ENCODE assay signal across 20 cellular contexts in the genomic region with DNA sequence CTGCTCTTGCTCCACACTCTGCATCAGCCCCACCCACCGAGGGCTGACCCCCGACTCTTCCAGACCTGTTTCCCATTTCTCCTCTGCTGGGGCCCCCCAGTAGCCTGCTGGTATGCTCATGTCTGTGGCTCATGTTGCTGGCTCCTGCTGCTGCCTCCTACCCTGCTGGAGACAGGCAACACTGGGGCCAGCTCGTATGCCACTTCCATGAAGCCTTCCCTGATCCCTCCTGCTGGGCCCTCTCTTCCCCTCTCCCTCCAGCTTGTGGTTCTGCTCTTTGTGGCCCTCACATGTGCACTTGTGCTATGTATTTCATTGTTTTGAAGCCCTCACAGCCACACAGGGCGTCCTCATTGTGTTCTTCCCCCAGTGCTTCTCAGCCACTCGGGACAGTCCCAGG. TPM values are rescaled to one million over a fixed set of nuclear protein-coding genes. Genes with fewer than 3 reads are reported as not detected.
A peak's percentile ranks its signal among the peaks of the same experiment; 100 is the strongest.
DNase-seq lines count a peak whose midpoint lies in the region; ATAC-seq and TF ChIP-seq lines count a peak whose summit lies in the region.
"Had no signal": no experiment of that assay in that cellular context is flagged by ENCODE, and none has a peak within 500 bp of the region (broad histone marks: within the 10 kb centered on the region; RNA-seq: fewer than 3 reads in every experiment).

No MANE protein-coding gene starts in this region.

- DNase-seq in islet precursor cell (peak; percentile 52), neuronal stem cell (ENCODE audit: low spot score) (no peak), LoVo (ENCODE audit: low spot score) (no peak), COR-L47 (lab: John Stamatoyannopoulos, UW) (no peak), GF-D8 (lab: John Stamatoyannopoulos, UW) (no peak)
- DNase-seq in activated CD8-positive, alpha-beta T cell treated with anti-CD3 and anti-CD28 coated beads for 36 hours: no peak
- DNase-seq: EL, HFFc6, NCI-H1092, NCI-H1436 treated with DMSO at 0.1 percent for 48 hours, NCI-H2029, NCI-H345, NCI-H524 treated with DMSO at 0.1 percent for 48 hours, NCI-H82, Peyer's patch had no signal

- no peak overlapping the region for H2AFZ ChIP-seq in neuronal stem cell (ENCODE audit: low read length)

- no peaks in the 10 kb centered on the region for H3K27me3 ChIP-seq in neuronal stem cell (ENCODE audit: control insufficient read depth in 3 of 3, insufficient read depth in 3 of 3, low read depth in 1 of 3, low read length in 3 of 3)
- H3K27me3 ChIP-seq: Peyer's patch had no signal

- H3K4me3 ChIP-seq in HEK293 (ENCODE audit: low read depth, low read length) (no peak overlapping the region), neuronal stem cell (ENCODE audit: low read length in 2 of 2) (no peak overlapping the region)
- H3K4me3 ChIP-seq: K562, Peyer's patch had no signal

- intact Hi-C loops in activated CD8-positive, alpha-beta T cell treated with anti-CD3 and anti-CD28 coated beads for 36 hours (cut with micrococcal nuclease): no loop called here

- CTCF ChIA-PET in HEK293 (lab: Yijun Ruan, JAX): interaction anchor here (0.6 to 2.8 kb wide), 2 partner anchors 32 to 860 kb away, joined by 4 to 8 read pairs; no protein-coding TSS in a partner anchor
- CTCF ChIA-PET in activated CD8-positive, alpha-beta T cell treated with anti-CD3 and anti-CD28 coated beads for 36 hours (lab: Charles Lee): interaction anchor here (1.0 to 1.3 kb wide), 2 partner anchors 16 to 33 kb away, joined by 3 read pairs; no protein-coding TSS in a partner anchor

- H3K4me3 Mint-ChIP-seq in activated CD8-positive, alpha-beta T cell treated with anti-CD3 and anti-CD28 coated beads for 36 hours: no peak overlapping the region
- H3K4me3 Mint-ChIP-seq: B cell, CD14-positive monocyte, HFFc6 had no signal

- H3K27ac ChIP-seq in HEK293 (ENCODE audit: extremely low read depth, low read depth, low read length): no peak overlapping the region
- peak overlapping the region; percentile 34 for H3K27ac ChIP-seq in cingulate gyrus (ENCODE audit: low read depth, low read length)
- H3K27ac ChIP-seq in neuronal stem cell (replicated peaks; ENCODE audit: low read length): no peak overlapping the region
- H3K27ac ChIP-seq: Peyer's patch had no signal

- no peak for TF ChIP-seq CTCF in HEK293 (tag by site-specific recombination; IDR thresholded peaks at IDR 0.05)
- TF ChIP-seq CTCF in activated CD8-positive, alpha-beta T cell treated with anti-CD3 and anti-CD28 coated beads for 36 hours (IDR thresholded peaks at IDR 0.05): no peak

- H3K4me1 Mint-ChIP-seq in activated CD8-positive, alpha-beta T cell treated with anti-CD3 and anti-CD28 coated beads for 36 hours (ENCODE audit: low read depth): peaks cover 10% of the 10 kb centered on the region

- no peak overlapping the region for H4K91ac ChIP-seq in neuronal stem cell (ENCODE audit: low read depth, low read length, poor library complexity)

- H2BK15ac ChIP-seq in neuronal stem cell (ENCODE audit: low read length): peak overlapping the region; percentile 40

- H3K4me1 ChIP-seq in HEK293 (ENCODE audit: control insufficient read depth, insufficient read depth, low read length) (0 out of 2 replicates have a peak, but pooled peaks cover 3% of the 10 kb centered on the region), neuronal stem cell (ENCODE audit: control insufficient read depth in 2 of 2, insufficient read depth in 1 of 2, low read depth in 1 of 2, low read length in 2 of 2) (peaks cover 12 to 25% of the 10 kb centered on the region in 2 donors)
- H3K4me1 ChIP-seq: Peyer's patch had no signal

- no peak overlapping the region for H3K9ac ChIP-seq in neuronal stem cell (ENCODE audit: low read depth, low read length, poor library complexity)

- WGBS in neuronal stem cell (ENCODE audit: extremely low coverage in 2 of 2, insufficient read length in 2 of 2, insufficient replicate concordance in 1 of 2), 2 donors: no CpG with 5 or more reads among the region's 5 CpGs

- no peaks in the 10 kb centered on the region for H3K9me3 Mint-ChIP-seq in activated CD8-positive, alpha-beta T cell treated with anti-CD3 and anti-CD28 coated beads for 36 hours
- H3K9me3 Mint-ChIP-seq: CD14-positive monocyte, HFFc6 had no signal

- ATAC-seq in activated CD8-positive, alpha-beta T cell treated with anti-CD3 and anti-CD28 coated beads for 36 hours: no peak
- ATAC-seq: K562 had no signal

- H3K4me2 ChIP-seq in neuronal stem cell (ENCODE audit: insufficient read depth, low read length, poor library complexity, severe bottlenecking): no peak overlapping the region

- H3K36me3 ChIP-seq in HEK293 (ENCODE audit: control insufficient read depth in 2 of 2, insufficient read depth in 1 of 2, low read length in 2 of 2): no peaks in the 10 kb centered on the region
- peaks cover 0 to 16% of the 10 kb centered on the region in 2 donors for H3K36me3 ChIP-seq in neuronal stem cell (replicated peaks in 1 of 2; ENCODE audit: control insufficient read depth in 2 of 2, insufficient read depth in 2 of 2, low read length in 2 of 2)

- H2BK5ac ChIP-seq in neuronal stem cell (ENCODE audit: low read length): no peak overlapping the region

- H3K4ac ChIP-seq in neuronal stem cell (ENCODE audit: low read length): no peak overlapping the region

- H3K14ac ChIP-seq in neuronal stem cell (ENCODE audit: low read length): no peak overlapping the region

- H3K18ac ChIP-seq in neuronal stem cell (ENCODE audit: low read length): peak overlapping the region; percentile 4

- no peaks in the 10 kb centered on the region for H3K79me1 ChIP-seq in neuronal stem cell (ENCODE audit: low read depth, low read length)

- H2BK120ac ChIP-seq in neuronal stem cell (ENCODE audit: low read depth, low read length): no peak overlapping the region

- no peak overlapping the region for H2BK12ac ChIP-seq in neuronal stem cell (ENCODE audit: low read length)

- no peak overlapping the region for H4K8ac ChIP-seq in neuronal stem cell (ENCODE audit: low read depth, low read length)

- no peak overlapping the region for H3K27ac Mint-ChIP-seq in activated CD8-positive, alpha-beta T cell treated with anti-CD3 and anti-CD28 coated beads for 36 hours
- H3K27ac Mint-ChIP-seq: B cell, CD14-positive monocyte, HFFc6 had no signal

- POLR2A ChIA-PET in HEK293 (lab: Yijun Ruan, JAX): no interaction called here
- POLR2A ChIA-PET in activated CD8-positive, alpha-beta T cell treated with anti-CD3 and anti-CD28 coated beads for 36 hours (lab: Charles Lee): interaction anchor here (1.0 kb wide), 1 partner anchor 13 kb away, joined by 3 read pairs; no protein-coding TSS in a partner anchor

- H3K9me3 ChIP-seq in HEK293 (ENCODE audit: control insufficient read depth, insufficient read depth, low read depth, low read length) (no peaks in the 10 kb centered on the region), neuronal stem cell (replicated peaks in 1 of 2; ENCODE audit: control insufficient read depth in 2 of 2, insufficient read depth in 1 of 2, low read depth in 1 of 2, low read length in 2 of 2) (peaks cover 0 to 3% of the 10 kb centered on the region in 2 donors)
- H3K9me3 ChIP-seq: Peyer's patch had no signal

- H2AK5ac ChIP-seq in neuronal stem cell (ENCODE audit: low read depth, low read length): no peak overlapping the region

- no peaks in the 10 kb centered on the region for H3K36me3 Mint-ChIP-seq in activated CD8-positive, alpha-beta T cell treated with anti-CD3 and anti-CD28 coated beads for 36 hours (ENCODE audit: low read depth)
- H3K36me3 Mint-ChIP-seq: CD14-positive monocyte had no signal

- H3K23ac ChIP-seq in neuronal stem cell (ENCODE audit: low read depth, low read length, poor library complexity): no peak overlapping the region

- peaks cover 2% of the 10 kb centered on the region for H3K27me3 Mint-ChIP-seq in activated CD8-positive, alpha-beta T cell treated with anti-CD3 and anti-CD28 coated beads for 36 hours
- H3K27me3 Mint-ChIP-seq: B cell had no signal

TF ChIP-seq in HEK293, 187 proteins besides CTCF, POLR2A, EP300 and RAD21:
- TF ChIP-seq SP2 (tag by site-specific recombination; IDR thresholded peaks at IDR 0.05) (no peak), ZIC2 (tag by site-specific recombination; IDR thresholded peaks at IDR 0.05) (0 out of 2 replicates have a peak, but pooled peaks have one; percentile 14)

RNA-seq across cellular contexts. Expression of gene CNN3, which starts 40.5 kb away (rescaled TPM):
- 462 TPM for polyA plus RNA-seq in neuronal stem cell (2013, experiment 1 of 2)
- polyA plus RNA-seq in neuronal stem cell (2013, experiment 2 of 2): 462 TPM
- total RNA-seq in activated CD8-positive, alpha-beta T cell treated with anti-CD3 and anti-CD28 coated beads for 36 hours: 10 to 100 TPM; 12.8 to 12.9 TPM
